28 cellular contexts compared by ENCODE assay signal in the genomic region with DNA sequence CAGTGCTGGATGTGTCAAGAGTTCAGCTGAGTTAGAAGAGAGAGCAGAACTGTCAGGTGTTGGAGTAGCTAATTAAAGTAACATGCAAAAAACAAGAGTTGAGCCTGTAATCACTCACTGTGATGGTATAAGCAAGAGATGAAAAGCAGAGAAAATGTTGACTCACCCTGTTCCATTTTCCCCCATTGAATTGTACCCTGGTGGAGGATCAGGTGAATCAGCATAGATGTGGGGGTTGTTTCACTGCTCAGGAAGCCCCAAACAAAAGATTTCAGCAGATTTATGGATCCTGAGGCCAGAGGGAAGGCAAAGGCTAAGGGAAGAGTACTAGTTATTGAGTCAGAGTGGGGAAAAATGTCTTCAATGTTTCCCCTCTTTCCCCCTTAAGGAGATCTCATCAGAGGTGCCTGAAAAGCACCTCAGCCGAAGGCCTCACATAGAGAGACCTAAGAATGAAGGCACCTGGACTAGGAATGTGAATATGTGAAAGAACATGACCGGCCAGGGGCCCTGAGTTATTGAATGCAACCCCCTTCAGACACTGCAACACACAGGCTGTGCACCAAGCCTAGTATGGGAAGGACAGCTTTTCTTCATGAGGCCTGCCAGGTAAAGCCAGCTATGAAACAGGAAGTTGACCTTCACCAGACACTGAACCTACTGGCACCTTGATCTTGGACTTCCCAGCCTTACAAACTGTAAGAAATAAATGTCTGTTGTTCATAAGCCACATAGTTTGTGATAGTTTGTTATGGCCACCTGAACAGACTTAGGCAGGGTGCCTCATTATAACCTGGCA.
DNase-seq lines count a peak whose midpoint lies in the region; ATAC-seq, FAIRE-seq and TF ChIP-seq lines count a peak whose summit lies in the region.
"Had no signal": no experiment of that assay in that cellular context is flagged by ENCODE, and none has a peak within 500 bp of the region (broad histone marks: within the 10 kb centered on the region; RNA-seq: fewer than 3 reads in every experiment).

No MANE protein-coding gene starts in this region.

- H3K27ac ChIP-seq in mammary epithelial cell (ENCODE audit: insufficient read depth, low read depth, low read length) = no peak overlapping the region
- H3K27ac ChIP-seq in osteoblast (ENCODE audit: low read depth, low read length) = no peak overlapping the region
- H3K27ac ChIP-seq in Peyer's patch = no peak overlapping the region
- H3K27ac ChIP-seq: 22Rv1, C4-2B, SK-N-MC had no signal

- no peaks in the 10 kb centered on the region for H3K4me1 Mint-ChIP-seq in MCF 10A (ENCODE audit: insufficient read depth, unreplicated experiment)
- H3K4me1 Mint-ChIP-seq: B cell, H9 had no signal

- H4K20me1 ChIP-seq in mammary epithelial cell (ENCODE audit: insufficient read depth, low read length) (no peaks in the 10 kb centered on the region), osteoblast (ENCODE audit: insufficient read depth, low read length) (no peaks in the 10 kb centered on the region)

- intact Hi-C loops in mammary epithelial cell (cut with micrococcal nuclease) (no loop called here), MCF 10A (cut with micrococcal nuclease) (no loop called here)

- H2AFZ ChIP-seq in mammary epithelial cell (ENCODE audit: low read depth, low read length) (peak overlapping the region; percentile 5), osteoblast (ENCODE audit: low read length) (peak overlapping the region; percentile 12)
- H2AFZ ChIP-seq: GM23338 had no signal

- no peak overlapping the region for H3K4me3 Mint-ChIP-seq in MCF 10A (ENCODE audit: unreplicated experiment)
- H3K4me3 Mint-ChIP-seq: B cell; CD8-positive, alpha-beta T cell; GM23338; H9; HFFc6 had no signal

- no peaks in the 10 kb centered on the region for H3K9me3 ChIP-seq in mammary epithelial cell (replicated peaks; ENCODE audit: insufficient read depth, low read length)
- H3K9me3 ChIP-seq in osteoblast (ENCODE audit: low read depth, low read length) = no peaks in the 10 kb centered on the region
- H3K9me3 ChIP-seq in Peyer's patch = no peaks in the 10 kb centered on the region
- H3K9me3 ChIP-seq: Caco-2 had no signal

- no peaks in the 10 kb centered on the region for H3K27me3 Mint-ChIP-seq in MCF 10A (ENCODE audit: insufficient read depth, unreplicated experiment)
- H3K27me3 Mint-ChIP-seq: B cell had no signal

- H3K79me2 ChIP-seq in mammary epithelial cell (ENCODE audit: insufficient read depth, low read length) = no peaks in the 10 kb centered on the region
- H3K79me2 ChIP-seq in osteoblast (ENCODE audit: insufficient read depth, low read length) = no peaks in the 10 kb centered on the region

- H3K27me3 ChIP-seq in mammary epithelial cell (ENCODE audit: insufficient read depth, low read length) (no peaks in the 10 kb centered on the region), bronchial epithelial cell (ENCODE audit: control insufficient read depth, insufficient read depth, low read length) (no peaks in the 10 kb centered on the region), osteoblast (ENCODE audit: insufficient read depth, low read length) (no peaks in the 10 kb centered on the region), Peyer's patch (no peaks in the 10 kb centered on the region)

- H3K27ac Mint-ChIP-seq in MCF 10A (ENCODE audit: low read depth, unreplicated experiment) = no peak overlapping the region
- H3K27ac Mint-ChIP-seq: B cell; CD8-positive, alpha-beta T cell; GM23338; H9; HFFc6 had no signal

- CTCF ChIA-PET in mammary epithelial cell (lab: Charles Lee; ENCODE audit: low non-redundant PET) = no interaction called here
- CTCF ChIA-PET in MCF 10A (lab: Yijun Ruan, JAX) = interaction anchor here (0.6 to 1.0 kb wide), 3 partner anchors 12 to 22 kb away, joined by 4 read pairs; no protein-coding TSS in a partner anchor

- no peak for TF ChIP-seq CTCF in mammary epithelial cell (conservative IDR thresholded peaks at IDR 0.05 in 1 of 2, IDR thresholded peaks at IDR 0.05 in 1 of 2; ENCODE audit: extremely low read depth in 1 of 2, insufficient read depth in 1 of 2, low read depth in 1 of 2, low read length in 2 of 2)
- no peak for TF ChIP-seq CTCF in MCF 10A (IDR thresholded peaks at IDR 0.05; ENCODE audit: unreplicated experiment)
- no peak for TF ChIP-seq CTCF in bronchial epithelial cell (IDR thresholded peaks at IDR 0.05; ENCODE audit: insufficient read depth, low read length, severe bottlenecking)
- TF ChIP-seq CTCF in osteoblast (IDR thresholded peaks at IDR 0.05; ENCODE audit: extremely low read depth, low read depth, low read length) = no peak
- no peak for TF ChIP-seq CTCF in Peyer's patch (IDR thresholded peaks at IDR 0.05)

- TF ChIP-seq POLR2A in Peyer's patch (IDR thresholded peaks at IDR 0.05) = no peak

- H3K9me3 Mint-ChIP-seq in MCF 10A (ENCODE audit: unreplicated experiment) = no peaks in the 10 kb centered on the region
- H3K9me3 Mint-ChIP-seq: CD8-positive, alpha-beta T cell; HFFc6 had no signal

- no peak for FAIRE-seq in bronchial epithelial cell (lab: Jason Lieb, UNC)
- FAIRE-seq: G401.6, K562, RCC 7860 had no signal

- H3K4me2 ChIP-seq in mammary epithelial cell (ENCODE audit: insufficient read depth, low read depth, low read length) = no peak overlapping the region
- H3K4me2 ChIP-seq in osteoblast (ENCODE audit: insufficient read depth, low read length) = no peak overlapping the region
- H3K4me2 ChIP-seq: GM23338 had no signal

- H3K4me1 ChIP-seq in mammary epithelial cell (ENCODE audit: insufficient read depth, low read length) = no peaks in the 10 kb centered on the region
- peaks cover 9% of the 10 kb centered on the region for H3K4me1 ChIP-seq in osteoblast (ENCODE audit: insufficient read depth, low read length)
- H3K4me1 ChIP-seq in Peyer's patch = no peaks in the 10 kb centered on the region
- H3K4me1 ChIP-seq: Caco-2 had no signal

- H3K9ac ChIP-seq in mammary epithelial cell (ENCODE audit: insufficient read depth, low read length) = no peak overlapping the region

- in situ Hi-C loops in mammary epithelial cell (cut with MboI; ENCODE audit: low sequenced_read_pairs in 2 of 2) = no loop called here

- DNase-seq in mammary epithelial cell (no peak), MCF 10A (ENCODE audit: unreplicated experiment) (no peak), bronchial epithelial cell (ENCODE audit: low read depth) (peak; percentile 33), osteoblast (ENCODE audit: insufficient read length, low spot score, missing footprints) (no peak), T1000 (lab: John Stamatoyannopoulos, UW) (no peak), Peyer's patch (no peak)
- DNase-seq: Caco-2; CD8-positive, alpha-beta T cell; H9; HFFc6; Kasumi-1; NCI-H1105 treated with DMSO at 0.1 percent for 48 hours; NCI-H146; NCI-H1930; NCI-H446 treated with DMSO at 0.1 percent for 48 hours; NCI-H526; OCI-M1; SIG-M5 had no signal

- dilution Hi-C loops in mammary epithelial cell (cut with HindIII; ENCODE audit: low sequenced_read_pairs) = loop anchor here (25.0 kb wide), 1 partner anchor 338 kb away; no protein-coding TSS in a partner anchor

- ATAC-seq in HG03175 (IDR thresholded peaks at IDR 0.05; ENCODE audit: unreplicated experiment) (no peak), GM18502 (IDR thresholded peaks at IDR 0.05; ENCODE audit: poor library complexity, unreplicated experiment) (no peak)
- ATAC-seq: CD8-positive, alpha-beta T cell; GM23338; K562 had no signal

- H3K36me3 Mint-ChIP-seq in MCF 10A (ENCODE audit: insufficient read depth, unreplicated experiment) = no peaks in the 10 kb centered on the region
- H3K36me3 Mint-ChIP-seq: CD8-positive, alpha-beta T cell had no signal

- WGBS in mammary epithelial cell (ENCODE audit: low coverage, missing lambda C conversion rate) = 100% methylated on average over 2 of the region's 2 CpGs

- POLR2A ChIA-PET in MCF 10A (lab: Yijun Ruan, JAX) = interaction anchor here (1.5 kb wide), 1 partner anchor 11 kb away, joined by 3 read pairs; no protein-coding TSS in a partner anchor

- H3K4me3 ChIP-seq in mammary epithelial cell (replicated peaks in 1 of 3; ENCODE audit: insufficient read depth in 1 of 3, low read depth in 2 of 3, low read length in 3 of 3) (no peak overlapping the region), bronchial epithelial cell (ENCODE audit: low read depth, low read length) (no peak overlapping the region), osteoblast (ENCODE audit: insufficient read depth, low read length) (no peak overlapping the region), Peyer's patch (no peak overlapping the region)
- H3K4me3 ChIP-seq: GM23338, K562, SK-N-MC had no signal

- no peaks in the 10 kb centered on the region for H3K36me3 ChIP-seq in mammary epithelial cell (ENCODE audit: insufficient read depth, low read length)
- no peaks in the 10 kb centered on the region for H3K36me3 ChIP-seq in bronchial epithelial cell (ENCODE audit: control insufficient read depth, insufficient read depth, low read length)
- no peaks in the 10 kb centered on the region for H3K36me3 ChIP-seq in osteoblast (ENCODE audit: insufficient read depth, low read length)
- H3K36me3 ChIP-seq in Peyer's patch = no peaks in the 10 kb centered on the region

- no TSS peak for BruUV-seq in mammary epithelial cell (replicated peaks; lab: Mats Ljungman, UMichigan)
- no TSS peak for BruUV-seq in MCF 10A (replicated peaks; lab: Mats Ljungman, UMichigan)
